ENCODE assay signal across 8 cellular contexts in genomic region chr11:112961146-112961668, GRCh38. TPM values are rescaled to one million over a fixed set of nuclear protein-coding genes. Genes with fewer than 3 reads are reported as not detected.
DNase-seq lines count a peak whose midpoint lies in the region; ATAC-seq and TF ChIP-seq lines count a peak whose summit lies in the region.

NCAM1 (plus strand) TSS chr11:112961420.

- no peaks in the 10 kb centered on the region; the same call in 1 of the 2 replicates for H3K27me3 ChIP-seq in SK-N-SH (ENCODE audit: insufficient read depth)

- POLR2A ChIA-PET in SK-N-SH (lab: Yijun Ruan, JAX): interaction anchor here (0.7 to 1.2 kb wide), 4 partner anchors 78 to 213 kb away, joined by 3 read pairs; no protein-coding TSS in a partner anchor

- peaks cover 10% of the 10 kb centered on the region for H3F3A ChIP-seq in SK-N-SH (replicated peaks; ENCODE audit: insufficient read depth)

- peak; percentile 55 for TF ChIP-seq RAD21 in SK-N-SH (IDR thresholded peaks at IDR 0.05; ENCODE audit: low read length)

- H3K27ac ChIP-seq in SK-N-SH (ENCODE audit: low read depth in 2 of 2, low read length in 1 of 2): peak within 1 kb of the TSS in 1 of 2 experiments; percentile 93; a peak in 3 of 4 replicates

- H3K4me1 ChIP-seq in SK-N-SH (ENCODE audit: control insufficient read depth in 1 of 2, insufficient read depth in 2 of 2, low read depth in 1 of 2, low read length in 1 of 2): peaks cover 0 to 13% of the 10 kb centered on the region in 2 experiments; a peak in 2 of 4 replicates

- DNase-seq in Daoy (ENCODE audit: low read depth) (peak; percentile 95), NCI-H1092 treated with DMSO at 0.1 percent for 48 hours (lab: John Stamatoyannopoulos, UW) (peak; percentile 99), SK-N-SH (peak; percentile 89), dermis microvascular lymphatic vessel endothelial cell (ENCODE audit: low read depth in 2 of 2) (peak; percentile 23 to 39), left kidney (ENCODE audit: low read depth, low spot score) (peak; percentile 99), COLO829 (ENCODE audit: low spot score) (no peak)
- DNase-seq in stimulated activated CD4-positive, alpha-beta T cell treated with anti-CD3 and anti-CD28 coated beads, Interleukin-15, amount 100 ng/mL, for 24 hours: peak; percentile 49

- H4K20me1 ChIP-seq in SK-N-SH (ENCODE audit: insufficient read depth): no peaks in the 10 kb centered on the region

- CTCF ChIA-PET in SK-N-SH (lab: Yijun Ruan, JAX): interaction anchor here (0.7 to 3.0 kb wide), 9 partner anchors 70 to 373 kb away, joined by 3 to 22 read pairs (median 5); no protein-coding TSS in a partner anchor

- peak within 1 kb of the TSS; percentile 54 for H3K9ac ChIP-seq in SK-N-SH

- no peaks in the 10 kb centered on the region; the same call in 1 of the 2 replicates for H3K79me2 ChIP-seq in SK-N-SH (ENCODE audit: insufficient read depth)

- no peaks in the 10 kb centered on the region for H3K9me2 ChIP-seq in SK-N-SH

- H2AFZ ChIP-seq in SK-N-SH (ENCODE audit: low read depth): peak within 1 kb of the TSS; percentile 87

- 2% methylated on average over 25 of the region's 28 CpGs for WGBS in SK-N-SH (ENCODE audit: low lambda C conversion rate)

- ATAC-seq in GM18502 (IDR thresholded peaks at IDR 0.05; ENCODE audit: poor library complexity, unreplicated experiment): no peak

- H3K36me3 ChIP-seq in SK-N-SH (replicated peaks in 1 of 2; ENCODE audit: control insufficient read depth in 1 of 2, insufficient read depth in 2 of 2, low read length in 1 of 2): no peaks in the 10 kb centered on the region

- TF ChIP-seq CTCF in SK-N-SH (IDR thresholded peaks at IDR 0.05): no peak

- H3K9me3 ChIP-seq in SK-N-SH: no peaks in the 10 kb centered on the region

- TF ChIP-seq EP300 in SK-N-SH (IDR thresholded peaks at IDR 0.05; ENCODE audit: borderline replicate concordance in 1 of 2, low read depth in 1 of 2, low read length in 1 of 2): peak; percentile 53 to 78; a peak in 3 of 4 replicates

- peak within 1 kb of the TSS; percentile 83 to 95 for H3K4me3 ChIP-seq in SK-N-SH (ENCODE audit: low read depth in 2 of 2, low read length in 1 of 2)

- peak within 1 kb of the TSS; percentile 94 for H3K4me2 ChIP-seq in SK-N-SH

TF ChIP-seq in SK-N-SH, 30 proteins besides CTCF, POLR2A, EP300 and RAD21 (continues in another document):
- peak; percentile 21; the same call in 1 of the 2 replicates for TF ChIP-seq FOXM1 (IDR thresholded peaks at IDR 0.05; ENCODE audit: low read depth)
- peak; percentile 89 for TF ChIP-seq FOXJ3 (CRISPR knock-in tag; IDR thresholded peaks at IDR 0.05)
- TF ChIP-seq RFX5 (IDR thresholded peaks at IDR 0.05; ENCODE audit: low read length): peak; percentile 64; the same call in 1 of the 2 replicates
- peak; percentile 84 for TF ChIP-seq RCOR1 (IDR thresholded peaks at IDR 0.05; ENCODE audit: low read length)
- TF ChIP-seq MXI1 (IDR thresholded peaks at IDR 0.05; ENCODE audit: low read depth, low read length): peak; percentile 90
- peak; percentile 64 for TF ChIP-seq SMC3 (IDR thresholded peaks at IDR 0.05; ENCODE audit: low read depth, low read length)
- TF ChIP-seq PBX3 (IDR thresholded peaks at IDR 0.05): peak; percentile 98
- TF ChIP-seq CHD2 (IDR thresholded peaks at IDR 0.05; ENCODE audit: low read length, partially characterized antibody): peak; percentile 99
- peak; percentile 76 for TF ChIP-seq TAF1 (IDR thresholded peaks at IDR 0.05; ENCODE audit: borderline replicate concordance, low read depth, low read length)
- no peak for TF ChIP-seq ZBTB33 (IDR thresholded peaks at IDR 0.05; ENCODE audit: borderline replicate concordance, low read depth)
- peak; percentile 91 for TF ChIP-seq SIN3A (IDR thresholded peaks at IDR 0.05; ENCODE audit: borderline replicate concordance, low read depth, low read length)
- TF ChIP-seq YY1 (IDR thresholded peaks at IDR 0.05; ENCODE audit: low read depth): peak; percentile 68; the same call in 1 of the 2 replicates
- TF ChIP-seq TCF12 (IDR thresholded peaks at IDR 0.05): peak; percentile 46
- TF ChIP-seq MAX (IDR thresholded peaks at IDR 0.05; ENCODE audit: low read depth): peak; percentile 85
- no peak for TF ChIP-seq NRF1 (IDR thresholded peaks at IDR 0.05; ENCODE audit: low read depth, low read length)
- TF ChIP-seq FOSL2 (IDR thresholded peaks at IDR 0.05; ENCODE audit: borderline replicate concordance, low read depth): peak; percentile 27; the same call in 1 of the 2 replicates
- 0 out of 2 replicates have a peak, but pooled peaks have one; percentile 13 for TF ChIP-seq RXRA (IDR thresholded peaks at IDR 0.05; ENCODE audit: borderline replicate concordance, low read depth)
- no peak for TF ChIP-seq GABPA (IDR thresholded peaks at IDR 0.05; ENCODE audit: low read depth)
- TF ChIP-seq EZH2phosphoT487 (IDR thresholded peaks at IDR 0.05; ENCODE audit: borderline replicate concordance, low read depth): no peak
- peak; percentile 30; the same call in 1 of the 2 replicates for TF ChIP-seq NFIC (IDR thresholded peaks at IDR 0.05; ENCODE audit: borderline replicate concordance)
- TF ChIP-seq POLR2AphosphoS5 (IDR thresholded peaks at IDR 0.05; ENCODE audit: low read depth, low read length): peak; percentile 42; the same call in 1 of the 2 replicates
- TF ChIP-seq JUND (IDR thresholded peaks at IDR 0.05): peak; percentile 68
- no peak for TF ChIP-seq REST (IDR thresholded peaks at IDR 0.05; ENCODE audit: low read depth, low read length)
- TF ChIP-seq GATA2 (CRISPR knock-in tag; IDR thresholded peaks at IDR 0.05): no peak; the same call in 1 of the 2 replicates

RNA-seq across cellular contexts. Expression of gene NCAM1, which starts in this region (rescaled TPM):
- 21.3 and 27.7 TPM in 2 replicates for total RNA-seq in Daoy (2014; rRNA removed; shearing (Covaris generic))
- polyA plus RNA-seq in SK-N-SH (2012; rRNA removed): 19.4 and 20.7 TPM in 2 replicates
- polyA plus RNA-seq in SK-N-SH (2012; cell fraction: cytosol; rRNA removed): 11.4 and 15.6 TPM in 2 replicates
- 32.0 and 33.9 TPM in 2 replicates for polyA plus RNA-seq in SK-N-SH (2012; cell fraction: nucleus; rRNA removed)
- 0.90 and 4.2 TPM in 2 replicates for total RNA-seq in dermis microvascular lymphatic vessel endothelial cell
